12 cellular contexts compared by ENCODE assay signal in genomic region chr5:75338408-75338807, GRCh38. TPM values are rescaled to one million over a fixed set of nuclear protein-coding genes. Genes with fewer than 3 reads are reported as not detected.
DNase-seq lines count a peak whose midpoint lies in the region; ATAC-seq and TF ChIP-seq lines count a peak whose summit lies in the region.
"Had no signal": no experiment of that assay in that cellular context is flagged by ENCODE, and none has a peak within 500 bp of the region (broad histone marks: within the 10 kb centered on the region; RNA-seq: fewer than 3 reads in every experiment).

No MANE protein-coding gene starts in this region.

- in situ Hi-C loops in mammary epithelial cell (cut with MboI; ENCODE audit: low sequenced_read_pairs in 2 of 2): no loop called here

- H2AFZ ChIP-seq in mammary epithelial cell (ENCODE audit: low read depth, low read length): no peak overlapping the region

- H3K79me2 ChIP-seq in mammary epithelial cell (ENCODE audit: insufficient read depth, low read length): peaks cover 62% of the 10 kb centered on the region

- peak overlapping the region; percentile 87 for H3K9ac ChIP-seq in mammary epithelial cell (ENCODE audit: insufficient read depth, low read length)

- ATAC-seq in right cardiac atrium: no peak
- no peak for ATAC-seq in lung (ENCODE audit: insufficient read depth, low FRiP score)
- ATAC-seq in GM19023 (IDR thresholded peaks at IDR 0.05; ENCODE audit: unreplicated experiment): no peak

- H3K27me3 ChIP-seq in right cardiac atrium (ENCODE audit: control insufficient read depth, insufficient read depth): no peaks in the 10 kb centered on the region
- H3K27me3 ChIP-seq in right atrium auricular region: no peaks in the 10 kb centered on the region
- H3K27me3 ChIP-seq in mammary epithelial cell (ENCODE audit: insufficient read depth, low read length): no peaks in the 10 kb centered on the region
- H3K27me3 ChIP-seq in lung (ENCODE audit: control insufficient read depth, insufficient read depth): no peaks in the 10 kb centered on the region

- no peaks in the 10 kb centered on the region for H3K9me3 Mint-ChIP-seq in activated T-cell treated with anti-CD3 and anti-CD28 coated beads, Interleukin-2, amount 50 U/mL, for 24 hours
- H3K9me3 Mint-ChIP-seq: CD14-positive monocyte, neural crest cell had no signal

- peaks cover 38% of the 10 kb centered on the region for H4K20me1 ChIP-seq in mammary epithelial cell (ENCODE audit: insufficient read depth, low read length)

- no peak overlapping the region for H3K4me3 Mint-ChIP-seq in activated T-cell treated with anti-CD3 and anti-CD28 coated beads, Interleukin-2, amount 50 U/mL, for 24 hours
- H3K4me3 Mint-ChIP-seq: CD14-positive monocyte, neural crest cell had no signal

- peak overlapping the region; percentile 88 for H3K4me2 ChIP-seq in mammary epithelial cell (ENCODE audit: insufficient read depth, low read depth, low read length)

- BruUV-seq in mammary epithelial cell (replicated peaks; lab: Mats Ljungman, UMichigan): TSS peak; percentile 22

- no peaks in the 10 kb centered on the region for H3K9me3 ChIP-seq in right cardiac atrium (ENCODE audit: control insufficient read depth, low read length)
- H3K9me3 ChIP-seq in right atrium auricular region: no peaks in the 10 kb centered on the region
- H3K9me3 ChIP-seq in mammary epithelial cell (replicated peaks; ENCODE audit: insufficient read depth, low read length): no peaks in the 10 kb centered on the region
- H3K9me3 ChIP-seq in lung (ENCODE audit: control insufficient read depth in 2 of 2, insufficient read depth in 1 of 2, low read length in 1 of 2): no peaks in the 10 kb centered on the region

- dilution Hi-C loops in mammary epithelial cell (cut with HindIII; ENCODE audit: low sequenced_read_pairs): no loop called here

- DNase-seq in right cardiac atrium (no peak), right atrium auricular region (ENCODE audit: low spot score) (no peak), mammary epithelial cell (no peak), lung (ENCODE audit: low spot score) (no peak), cortex of kidney (lab: John Stamatoyannopoulos, UW) (no peak), NCI-H2107 treated with DMSO at 0.1 percent for 48 hours (lab: John Stamatoyannopoulos, UW; ENCODE audit: unreplicated experiment) (no peak)
- no peak for DNase-seq in activated T-cell treated with anti-CD3 and anti-CD28 coated beads, Interleukin-2, amount 50 U/mL, for 24 hours
- DNase-seq: NCI-H2029 treated with DMSO at 0.1 percent for 48 hours; stimulated activated naive CD4-positive, alpha-beta T cell treated with Interleukin-2 at 50 U/mL for 16 hours had no signal

- H3K36me3 Mint-ChIP-seq in activated T-cell treated with anti-CD3 and anti-CD28 coated beads, Interleukin-2, amount 50 U/mL, for 24 hours (ENCODE audit: low read depth): peaks cover 48% of the 10 kb centered on the region

- H3K4me3 ChIP-seq in right cardiac atrium (ENCODE audit: low read length) (peak overlapping the region; percentile 84), right atrium auricular region (no peak overlapping the region), mammary epithelial cell (replicated peaks in 1 of 3; ENCODE audit: insufficient read depth in 1 of 3, low read depth in 2 of 3, low read length in 3 of 3) (peak overlapping the region; percentile 72 to 96 (median 84)), lung (peak overlapping the region; percentile 35)

- no peak overlapping the region for H3K27ac Mint-ChIP-seq in activated T-cell treated with anti-CD3 and anti-CD28 coated beads, Interleukin-2, amount 50 U/mL, for 24 hours
- H3K27ac Mint-ChIP-seq: CD14-positive monocyte had no signal

- CTCF ChIA-PET in mammary epithelial cell (lab: Charles Lee; ENCODE audit: low non-redundant PET): no interaction called here

- H3K27ac ChIP-seq in right cardiac atrium (ENCODE audit: low read length) (no peak overlapping the region), right atrium auricular region (no peak overlapping the region), mammary epithelial cell (ENCODE audit: insufficient read depth, low read depth, low read length) (peak overlapping the region; percentile 90), lung (ENCODE audit: low read depth in 1 of 2, low read length in 1 of 2) (no peak overlapping the region)

- peaks cover 41% of the 10 kb centered on the region for H3K4me1 Mint-ChIP-seq in activated T-cell treated with anti-CD3 and anti-CD28 coated beads, Interleukin-2, amount 50 U/mL, for 24 hours (ENCODE audit: low read depth)

- H3K36me3 ChIP-seq in right atrium auricular region: no peaks in the 10 kb centered on the region
- peaks cover 4% of the 10 kb centered on the region for H3K36me3 ChIP-seq in mammary epithelial cell (ENCODE audit: insufficient read depth, low read length)
- H3K36me3 ChIP-seq in lung (ENCODE audit: control insufficient read depth in 2 of 2, insufficient read depth in 2 of 2, low read length in 2 of 2): peaks cover 0 to 2% of the 10 kb centered on the region in 2 donors

- no peak for TF ChIP-seq CTCF in right atrium auricular region (IDR thresholded peaks at IDR 0.05)
- no peak for TF ChIP-seq CTCF in mammary epithelial cell (conservative IDR thresholded peaks at IDR 0.05 in 1 of 2, IDR thresholded peaks at IDR 0.05 in 1 of 2; ENCODE audit: extremely low read depth in 1 of 2, insufficient read depth in 1 of 2, low read depth in 1 of 2, low read length in 2 of 2)
- TF ChIP-seq CTCF in lung (IDR thresholded peaks at IDR 0.05; ENCODE audit: control extremely low read depth, extremely low read depth): no peak

- H3K4me1 ChIP-seq in right cardiac atrium (ENCODE audit: control insufficient read depth, insufficient read depth, low read length) (no peaks in the 10 kb centered on the region), right atrium auricular region (peaks cover 0 to 16% of the 10 kb centered on the region in 2 donors), mammary epithelial cell (ENCODE audit: insufficient read depth, low read length) (peaks cover 47% of the 10 kb centered on the region), lung (ENCODE audit: control insufficient read depth in 2 of 2, insufficient read depth in 2 of 2, low read length in 2 of 2) (peaks cover 3 to 5% of the 10 kb centered on the region in 2 donors)

- H3K27me3 Mint-ChIP-seq in activated T-cell treated with anti-CD3 and anti-CD28 coated beads, Interleukin-2, amount 50 U/mL, for 24 hours: no peaks in the 10 kb centered on the region

- intact Hi-C loops in right cardiac atrium (cut with DNase I) (loop anchor here in 1 of 4 donors (10.0 kb wide), 1 partner anchor 104 kb away; the partner anchor contains the start of gene ANKRD31), mammary epithelial cell (cut with micrococcal nuclease) (loop anchor here (5.0 to 10.0 kb wide), 5 partner anchors 174 to 401 kb away; partner anchors contain the start of genes CERT1, GCNT4 and POLK)

- WGBS in right cardiac atrium: 61% methylated on average over 2 of the region's 2 CpGs
- WGBS in mammary epithelial cell (ENCODE audit: low coverage, missing lambda C conversion rate): 37% methylated on average over 2 of the region's 2 CpGs
- 60 to 83% methylated on average over 2 of the region's 2 CpGs for WGBS in lung, 2 donors

RNA-seq across cellular contexts. Expression of gene HMGCR, which starts 1.4 kb away (rescaled TPM):
- 10 to 100 TPM in 3 of 4 donors, 1 to 10 TPM in 1; 8.1 to 16.0 (median 10.9) TPM for total RNA-seq in right cardiac atrium
- polyA plus RNA-seq in right cardiac atrium: 4.3 TPM
- 1 to 10 TPM; 5.9 to 7.4 TPM for total RNA-seq in right atrium auricular region
- 100 to 1,000 TPM; 106 to 142 TPM for total RNA-seq in mammary epithelial cell
- 89.7 TPM for polyA plus RNA-seq in mammary epithelial cell
- 181 TPM for polyA minus RNA-seq in mammary epithelial cell
- 100 to 1,000 TPM; 127 to 177 TPM for total RNA-seq in lung
- polyA plus RNA-seq in lung: 10 to 100 TPM; 15.5 to 56.2 TPM

Comparison
In these comparisons a context has a peak if more than half of its experiments do, and no peak if none do; other contexts are left out.
1. H3K4me3 ChIP-seq: peak in right cardiac atrium (single experiment), mammary epithelial cell (3 of 3) and lung (single experiment); none in right atrium auricular region (0 of 2).
2. RNA of gene HMGCR, which starts 1.4 kb away (total RNA-seq): 127 to 177 TPM in lung and 106 to 142 TPM in mammary epithelial cell; 8.1 to 16.0 TPM in right cardiac atrium and 5.9 to 7.4 TPM in right atrium auricular region; every median in the first group is over 4 times any median in the second.